ENCODE assay signal across 19 cellular contexts in genomic region chr4:81467672-81467964, GRCh38. TPM values are rescaled to one million over a fixed set of nuclear protein-coding genes. Genes with fewer than 3 reads are reported as not detected.
DNase-seq lines count a peak whose midpoint lies in the region; ATAC-seq and TF ChIP-seq lines count a peak whose summit lies in the region.
"Had no signal": no experiment of that assay in that cellular context is flagged by ENCODE, and none has a peak within 500 bp of the region (broad histone marks: within the 10 kb centered on the region; RNA-seq: fewer than 3 reads in every experiment).

No MANE protein-coding gene starts in this region.

- no peak overlapping the region for H2AFZ ChIP-seq in OCI-LY1 (ENCODE audit: low read length)

- peak overlapping the region; percentile 31; the same call in 1 of the 2 replicates for H3K4me2 ChIP-seq in OCI-LY1 (ENCODE audit: low read length)

- H4K20me1 ChIP-seq in OCI-LY1 (ENCODE audit: insufficient read depth, low read length): no peaks in the 10 kb centered on the region

- peak overlapping the region; percentile 14 for H3K4me3 Mint-ChIP-seq in activated naive CD8-positive, alpha-beta T cell
- H3K4me3 Mint-ChIP-seq in activated naive CD8-positive, alpha-beta T cell treated with anti-CD3 and anti-CD28 coated beads, Interleukin-2, amount 50 U/mL, for 24 hours: no peak overlapping the region
- H3K4me3 Mint-ChIP-seq in brain (peak overlapping the region; percentile 11 to 81 (median 38)), nephron progenitor cell (peak overlapping the region; percentile 10)
- H3K4me3 Mint-ChIP-seq: activated naive CD4-positive, alpha-beta T cell treated with anti-CD3 and anti-CD28 coated beads, Interleukin-2, amount 10 ng/mL, durations not matched to agents 7 days and 5 days; activated T-helper 1 cell treated with anti-CD3 and anti-CD28 coated beads, Interleukin-12 subunit alpha, Interleukin-12 subunit beta, Interleukin-2, Interleukin-4 antibody, amounts not matched to agents 30 ng/mL and 10 ng/mL and 1 ng/mL, durations not matched to agents 14 hours and 24 hours and 36 hours; naive thymus-derived CD4-positive, alpha-beta T cell; T-helper 2 cell treated with Interferon-gamma antibody and Interleukin-4, amounts not matched to agents 5 μg/mL and 100 μg/mL, for 36 hours had no signal

- DNase-seq in activated naive CD8-positive, alpha-beta T cell treated with anti-CD3 and anti-CD28 coated beads, Interleukin-2, amount 50 U/mL, for 24 hours: no peak
- DNase-seq in nephron progenitor cell (no peak), Kasumi-1 (lab: John Stamatoyannopoulos, UW) (no peak)
- DNase-seq: cortex of kidney, esophagus squamous epithelium had no signal

- H3K79me2 ChIP-seq in OCI-LY1 (ENCODE audit: insufficient read depth, low read length): peaks cover 84% of the 10 kb centered on the region

- no peaks in the 10 kb centered on the region for H3K9me2 ChIP-seq in OCI-LY1 (ENCODE audit: low read depth, low read length)

- peaks cover 2% of the 10 kb centered on the region for H3K36me3 Mint-ChIP-seq in activated naive CD8-positive, alpha-beta T cell
- H3K36me3 Mint-ChIP-seq in activated naive CD8-positive, alpha-beta T cell treated with anti-CD3 and anti-CD28 coated beads, Interleukin-2, amount 50 U/mL, for 24 hours (ENCODE audit: low read depth): peaks cover 2% of the 10 kb centered on the region
- H3K36me3 Mint-ChIP-seq in brain (no peaks in the 10 kb centered on the region), nephron progenitor cell (ENCODE audit: low read depth) (no peaks in the 10 kb centered on the region)
- H3K36me3 Mint-ChIP-seq: activated naive CD4-positive, alpha-beta T cell treated with anti-CD3 and anti-CD28 coated beads, Interleukin-2, amount 10 ng/mL, durations not matched to agents 7 days and 5 days had no signal

- TF ChIP-seq CTCF in OCI-LY1 (IDR thresholded peaks at IDR 0.05; ENCODE audit: low read length) (no peak), brain (conservative IDR thresholded peaks at IDR 0.05) (peak; percentile 41 to 48), nephron progenitor cell (IDR thresholded peaks at IDR 0.05) (peak; percentile 36)

- H3K4me1 Mint-ChIP-seq in activated naive CD8-positive, alpha-beta T cell (ENCODE audit: low read depth): peaks cover 56% of the 10 kb centered on the region
- peaks cover 62% of the 10 kb centered on the region for H3K4me1 Mint-ChIP-seq in activated naive CD8-positive, alpha-beta T cell treated with anti-CD3 and anti-CD28 coated beads, Interleukin-2, amount 50 U/mL, for 24 hours
- H3K4me1 Mint-ChIP-seq in brain (peaks cover 61% of the 10 kb centered on the region), nephron progenitor cell (peaks cover 73% of the 10 kb centered on the region)

- no peak for ATAC-seq in activated naive CD8-positive, alpha-beta T cell treated with anti-CD3 and anti-CD28 coated beads, Interleukin-2, amount 50 U/mL, for 24 hours
- ATAC-seq in HG02571 (IDR thresholded peaks at IDR 0.05; ENCODE audit: unreplicated experiment): no peak
- ATAC-seq in HG03460 (IDR thresholded peaks at IDR 0.05; ENCODE audit: unreplicated experiment): no peak
- ATAC-seq: left colon; naive thymus-derived CD4-positive, alpha-beta T cell; Right ventricle myocardium inferior had no signal

- no peak overlapping the region for H3K27ac Mint-ChIP-seq in activated naive CD8-positive, alpha-beta T cell
- no peak overlapping the region for H3K27ac Mint-ChIP-seq in activated naive CD8-positive, alpha-beta T cell treated with anti-CD3 and anti-CD28 coated beads, Interleukin-2, amount 50 U/mL, for 24 hours
- H3K27ac Mint-ChIP-seq in brain: peak overlapping the region in 1 of 5 experiments; percentile 62
- no peak overlapping the region for H3K27ac Mint-ChIP-seq in nephron progenitor cell
- H3K27ac Mint-ChIP-seq: activated naive CD4-positive, alpha-beta T cell treated with anti-CD3 and anti-CD28 coated beads, Interleukin-2, amount 10 ng/mL, durations not matched to agents 7 days and 5 days; activated T-helper 1 cell treated with anti-CD3 and anti-CD28 coated beads, Interleukin-12 subunit alpha, Interleukin-12 subunit beta, Interleukin-2, Interleukin-4 antibody, amounts not matched to agents 30 ng/mL and 10 ng/mL and 1 ng/mL, durations not matched to agents 14 hours and 24 hours and 36 hours; T-helper 2 cell treated with Interferon-gamma antibody and Interleukin-4, amounts not matched to agents 5 μg/mL and 100 μg/mL, for 36 hours had no signal

- H3K27me3 ChIP-seq in OCI-LY1 (ENCODE audit: insufficient read depth, low read length): no peaks in the 10 kb centered on the region
- H3K27me3 ChIP-seq: cardiac muscle cell, esophagus squamous epithelium, tibial nerve had no signal

- H3K4me3 ChIP-seq in OCI-LY1 (ENCODE audit: low read depth, low read length, poor library complexity, severe bottlenecking): no peak overlapping the region
- H3K4me3 ChIP-seq: cardiac muscle cell, esophagus squamous epithelium, HAP-1, tibial nerve had no signal

- H3K36me3 ChIP-seq in OCI-LY1 (ENCODE audit: insufficient read depth, low read length): peaks cover 11% of the 10 kb centered on the region; the same call in 1 of the 2 replicates
- H3K36me3 ChIP-seq: cardiac muscle cell, esophagus squamous epithelium, HAP-1, tibial nerve had no signal

- no peaks in the 10 kb centered on the region for H3K27me3 Mint-ChIP-seq in activated naive CD8-positive, alpha-beta T cell
- H3K27me3 Mint-ChIP-seq in activated naive CD8-positive, alpha-beta T cell treated with anti-CD3 and anti-CD28 coated beads, Interleukin-2, amount 50 U/mL, for 24 hours: no peaks in the 10 kb centered on the region
- H3K27me3 Mint-ChIP-seq in brain (peaks cover 3% of the 10 kb centered on the region), nephron progenitor cell (ENCODE audit: low read depth, poor library complexity) (peaks cover 16% of the 10 kb centered on the region)

- no peaks in the 10 kb centered on the region for H3F3A ChIP-seq in OCI-LY1 (ENCODE audit: insufficient read depth, low read length)

- no peaks in the 10 kb centered on the region for H3K9me3 Mint-ChIP-seq in activated naive CD8-positive, alpha-beta T cell (ENCODE audit: low read depth)
- no peaks in the 10 kb centered on the region for H3K9me3 Mint-ChIP-seq in activated naive CD8-positive, alpha-beta T cell treated with anti-CD3 and anti-CD28 coated beads, Interleukin-2, amount 50 U/mL, for 24 hours
- no peaks in the 10 kb centered on the region for H3K9me3 Mint-ChIP-seq in brain
- no peaks in the 10 kb centered on the region for H3K9me3 Mint-ChIP-seq in nephron progenitor cell
- H3K9me3 Mint-ChIP-seq: activated naive CD4-positive, alpha-beta T cell treated with anti-CD3 and anti-CD28 coated beads, Interleukin-2, amount 10 ng/mL, durations not matched to agents 7 days and 5 days; activated T-helper 1 cell treated with anti-CD3 and anti-CD28 coated beads, Interleukin-12 subunit alpha, Interleukin-12 subunit beta, Interleukin-2, Interleukin-4 antibody, amounts not matched to agents 30 ng/mL and 10 ng/mL and 1 ng/mL, durations not matched to agents 14 hours and 24 hours and 36 hours; naive thymus-derived CD4-positive, alpha-beta T cell; T-helper 2 cell treated with Interferon-gamma antibody and Interleukin-4, amounts not matched to agents 5 μg/mL and 100 μg/mL, for 36 hours had no signal

- H3K27ac ChIP-seq in OCI-LY1 (ENCODE audit: low read depth, low read length, poor library complexity, severe bottlenecking): no peak overlapping the region
- H3K27ac ChIP-seq: cardiac muscle cell, esophagus squamous epithelium had no signal

- no peaks in the 10 kb centered on the region for H3K9me3 ChIP-seq in OCI-LY1 (ENCODE audit: low read length)
- H3K9me3 ChIP-seq: esophagus squamous epithelium, HAP-1, tibial nerve had no signal

- no peak overlapping the region; the same call in 1 of the 2 replicates for H3K9ac ChIP-seq in OCI-LY1 (ENCODE audit: low read length)

- H3K4me1 ChIP-seq in OCI-LY1 (ENCODE audit: insufficient read depth, low read length, severe bottlenecking): peaks cover 74% of the 10 kb centered on the region
- H3K4me1 ChIP-seq: HAP-1 had no signal

RNA-seq across cellular contexts. Expression of gene RASGEF1B, which starts 4.1 kb away (rescaled TPM):
- 8.7 TPM for polyA plus RNA-seq in brain (ENCODE audit: insufficient read depth, low read depth, low replicate concordance)
